1 cellular context compared by ENCODE assay signal in the genomic region with DNA sequence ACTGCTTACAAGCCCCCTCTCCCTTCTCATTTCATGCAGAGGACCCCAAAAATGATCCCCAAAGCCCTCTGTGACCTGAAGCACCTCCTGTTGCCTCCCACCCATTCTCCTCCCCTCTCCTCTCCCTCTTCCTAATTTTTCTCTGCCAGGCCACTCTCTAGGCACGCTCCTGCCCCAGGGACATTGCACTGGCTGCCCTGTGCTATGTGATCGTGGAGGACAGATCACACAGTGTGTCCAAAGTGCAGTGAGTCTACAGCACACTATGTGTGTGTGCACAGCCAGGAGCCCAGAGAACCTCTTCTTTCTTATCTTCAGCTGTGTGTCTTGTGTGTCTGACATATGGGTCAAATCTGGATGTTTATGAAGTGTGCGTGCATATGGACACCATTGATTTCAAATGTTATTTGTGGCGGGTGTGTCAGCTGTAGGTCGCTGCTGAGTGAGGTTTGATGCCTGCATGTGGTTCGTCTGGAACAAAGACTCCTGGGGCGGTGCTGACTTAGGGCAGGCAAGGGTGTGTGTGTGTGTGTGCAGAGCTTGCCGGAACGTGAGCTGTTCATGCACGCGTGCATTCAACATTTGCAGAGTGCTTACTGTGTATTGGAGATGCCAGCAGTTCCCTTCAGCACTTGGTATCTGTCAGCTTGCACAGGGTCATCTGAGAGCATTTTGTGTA.
TF ChIP-seq lines count a peak whose summit lies in the region.

No MANE protein-coding gene starts in this region.

TF ChIP-seq in IMR-90, 13 proteins besides CTCF, POLR2A, EP300 and RAD21:
- no peak for TF ChIP-seq MAZ (IDR thresholded peaks at IDR 0.05; ENCODE audit: borderline replicate concordance, low read depth, low read length)
- TF ChIP-seq BHLHE40 (IDR thresholded peaks at IDR 0.05; ENCODE audit: low read depth, low read length) = peak; percentile 80
TF ChIP-seq in IMR-90: peak in this region for 1.
